In the genomic region with DNA sequence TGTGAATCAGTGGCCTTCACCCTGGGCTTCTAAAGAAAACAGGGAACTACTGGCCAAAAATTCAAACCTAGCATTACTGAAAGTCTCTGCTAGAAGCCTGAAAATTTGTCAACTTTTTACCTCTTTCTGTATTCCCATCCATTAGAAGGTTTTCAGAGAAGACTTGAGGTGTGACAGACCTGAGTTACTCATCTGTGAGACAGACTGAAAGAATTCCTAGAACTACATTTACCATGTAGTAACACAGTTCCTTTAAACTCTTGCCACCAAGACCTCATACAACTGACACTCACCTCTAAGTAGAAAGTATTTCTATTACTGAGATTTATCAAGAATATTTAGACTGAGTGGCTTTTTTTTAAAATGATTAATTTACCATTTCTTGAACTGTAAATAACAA, we compare ENCODE assay signal across 32 cellular contexts.
"Had no signal": no experiment of that assay in that cellular context is flagged by ENCODE, and none has a peak within 500 bp of the region (broad histone marks: within the 10 kb centered on the region; RNA-seq: fewer than 3 reads in every experiment).

No MANE protein-coding gene starts in this region.

- H3K27ac Mint-ChIP-seq: activated CD8-positive, alpha-beta T cell treated with anti-CD3 and anti-CD28 coated beads, Interleukin-2, amount 10 ng/mL, durations not matched to agents 7 days and 5 days; activated naive CD4-positive, alpha-beta T cell treated with anti-CD3 and anti-CD28 coated beads, Interleukin-2, amount 10 ng/mL, durations not matched to agents 7 days and 5 days; activated naive CD8-positive, alpha-beta T cell treated with anti-CD3 and anti-CD28 coated beads, Interleukin-2, amount 10 ng/mL, durations not matched to agents 7 days and 5 days; dendritic cell treated with granulocyte-macrophage colony-stimulating factor and Interleukin-4, amounts not matched to agents 40 ng/mL and 50 ng/mL, for 4 days; memory B cell; naive thymus-derived CD4-positive, alpha-beta T cell; stimulated activated naive B cell treated with anti-CD40 and anti-IgM and Interleukin-4, amounts not matched to agents 10 μg/mL and 1 μg/mL and 100 μg/mL, for 72 hours; T-helper 17 cell had no signal

- H3K27me3 Mint-ChIP-seq: activated CD8-positive, alpha-beta memory T cell treated with anti-CD3 and anti-CD28 coated beads, Interleukin-2, amount 10 ng/mL, durations not matched to agents 7 days and 5 days; activated naive CD4-positive, alpha-beta T cell treated with anti-CD3 and anti-CD28 coated beads, Interleukin-2, amount 10 ng/mL, durations not matched to agents 7 days and 5 days; activated naive CD8-positive, alpha-beta T cell treated with anti-CD3 and anti-CD28 coated beads, Interleukin-2, amount 10 ng/mL, durations not matched to agents 7 days and 5 days; dendritic cell treated with granulocyte-macrophage colony-stimulating factor and Interleukin-4, amounts not matched to agents 40 ng/mL and 50 ng/mL, for 4 days; memory B cell; stimulated activated naive B cell treated with anti-CD40 and anti-IgM and Interleukin-4, amounts not matched to agents 10 μg/mL and 1 μg/mL and 100 μg/mL, for 72 hours; T-helper 17 cell had no signal

- H3K9me3 ChIP-seq: ascending aorta, gastrocnemius medialis, psoas muscle, sigmoid colon, stomach, tibial artery, upper lobe of right lung had no signal

- ATAC-seq: activated CD8-positive, alpha-beta memory T cell treated with anti-CD3 and anti-CD28 coated beads, Interleukin-2, amount 10 ng/mL, durations not matched to agents 7 days and 5 days; activated CD8-positive, alpha-beta T cell treated with anti-CD3 and anti-CD28 coated beads, Interleukin-2, amount 10 ng/mL, durations not matched to agents 7 days and 5 days; gastrocnemius medialis; naive thymus-derived CD4-positive, alpha-beta T cell; psoas muscle; stimulated activated naive B cell treated with anti-CD40 and anti-IgM and Interleukin-4, amounts not matched to agents 10 μg/mL and 1 μg/mL and 100 μg/mL, for 72 hours; T-helper 17 cell; upper lobe of right lung had no signal

- H3K27me3 ChIP-seq: ascending aorta, brain microvascular endothelial cell, gastrocnemius medialis, hepatocyte, sigmoid colon, stomach, tibial artery, upper lobe of right lung had no signal

- H3K4me3 ChIP-seq: ascending aorta, gastrocnemius medialis, hepatocyte, psoas muscle, sigmoid colon, stomach, tibial artery, upper lobe of right lung had no signal

- H3K4me3 Mint-ChIP-seq: activated CD8-positive, alpha-beta memory T cell treated with anti-CD3 and anti-CD28 coated beads, Interleukin-2, amount 10 ng/mL, durations not matched to agents 7 days and 5 days; activated CD8-positive, alpha-beta T cell treated with anti-CD3 and anti-CD28 coated beads, Interleukin-2, amount 10 ng/mL, durations not matched to agents 7 days and 5 days; activated naive CD4-positive, alpha-beta T cell treated with anti-CD3 and anti-CD28 coated beads, Interleukin-2, amount 10 ng/mL, durations not matched to agents 7 days and 5 days; activated naive CD8-positive, alpha-beta T cell treated with anti-CD3 and anti-CD28 coated beads, Interleukin-2, amount 10 ng/mL, durations not matched to agents 7 days and 5 days; dendritic cell treated with granulocyte-macrophage colony-stimulating factor and Interleukin-4, amounts not matched to agents 40 ng/mL and 50 ng/mL, for 4 days; memory B cell; naive thymus-derived CD4-positive, alpha-beta T cell; stimulated activated naive B cell treated with anti-CD40 and anti-IgM and Interleukin-4, amounts not matched to agents 10 μg/mL and 1 μg/mL and 100 μg/mL, for 72 hours; T-helper 17 cell had no signal

- H3K27ac ChIP-seq: ascending aorta, brain microvascular endothelial cell, gastrocnemius medialis, hepatocyte, parathyroid adenoma, psoas muscle, sigmoid colon, stomach, tibial artery, upper lobe of right lung, WERI-Rb-1 had no signal

- DNase-seq: activated CD4-positive, alpha-beta T cell treated with anti-CD3 and anti-CD28 coated beads for 1 hour; activated CD8-positive, alpha-beta memory T cell treated with anti-CD3 and anti-CD28 coated beads, Interleukin-2, amount 10 ng/mL, durations not matched to agents 7 days and 5 days; activated CD8-positive, alpha-beta T cell treated with anti-CD3 and anti-CD28 coated beads, Interleukin-2, amount 10 ng/mL, durations not matched to agents 7 days and 5 days; activated gamma-delta T cell; activated naive CD4-positive, alpha-beta T cell treated with anti-CD3 and anti-CD28 coated beads, Interleukin-2, amount 10 ng/mL, durations not matched to agents 7 days and 5 days; activated naive CD8-positive, alpha-beta T cell treated with anti-CD3 and anti-CD28 coated beads, Interleukin-2, amount 10 ng/mL, durations not matched to agents 7 days and 5 days; brain microvascular endothelial cell; caudate nucleus; gastrocnemius medialis; kidney; midbrain; naive thymus-derived CD4-positive, alpha-beta T cell; nucleus accumbens; psoas muscle; sigmoid colon; small intestine; stimulated activated CD4-positive, alpha-beta T cell treated with anti-CD3 and anti-CD28 coated beads, Interleukin-1b, Interleukin-23, amount 100 ng/mL, for 48 hours; stimulated activated CD4-positive, alpha-beta T cell treated with anti-CD3 and anti-CD28 coated beads, Interleukin-4, amount 100 ng/mL, for 4 hours; stimulated activated CD8-positive, alpha-beta memory T cell treated with anti-CD3 and anti-CD28 coated beads, Interleukin-4, amount 100 ng/mL, for 48 hours; stimulated activated naive B cell treated with anti-CD40 and anti-IgM and Interleukin-4, amounts not matched to agents 10 μg/mL and 1 μg/mL and 100 μg/mL, for 72 hours; stomach; T-helper 17 cell; T1000; tibial artery; upper lobe of right lung; WERI-Rb-1 had no signal

- H3K9me3 Mint-ChIP-seq: activated naive CD4-positive, alpha-beta T cell treated with anti-CD3 and anti-CD28 coated beads, Interleukin-2, amount 10 ng/mL, durations not matched to agents 7 days and 5 days; activated naive CD8-positive, alpha-beta T cell treated with anti-CD3 and anti-CD28 coated beads, Interleukin-2, amount 10 ng/mL, durations not matched to agents 7 days and 5 days; dendritic cell treated with granulocyte-macrophage colony-stimulating factor and Interleukin-4, amounts not matched to agents 40 ng/mL and 50 ng/mL, for 4 days; memory B cell; neural crest cell; stimulated activated naive B cell treated with anti-CD40 and anti-IgM and Interleukin-4, amounts not matched to agents 10 μg/mL and 1 μg/mL and 100 μg/mL, for 72 hours had no signal
